ENCODE assay signal across 19 cellular contexts in genomic region chr9:69034071-69034470, GRCh38. TPM values are rescaled to one million over a fixed set of nuclear protein-coding genes. Genes with fewer than 3 reads are reported as not detected.
"Had no signal": no experiment of that assay in that cellular context is flagged by ENCODE, and none has a peak within 500 bp of the region (broad histone marks: within the 10 kb centered on the region; RNA-seq: fewer than 3 reads in every experiment).

No MANE protein-coding gene starts in this region.

- H3K9me3 Mint-ChIP-seq: memory B cell had no signal

- H3K27me3 Mint-ChIP-seq: activated CD8-positive, alpha-beta memory T cell treated with anti-CD3 and anti-CD28 coated beads, Interleukin-2, amount 10 ng/mL, durations not matched to agents 7 days and 5 days; memory B cell had no signal

- H3K4me3 ChIP-seq: heart right ventricle, left ventricle myocardium inferior, thyroid gland, uterus had no signal

- H3K79me2 ChIP-seq: parathyroid adenoma had no signal

- H3K4me3 Mint-ChIP-seq: activated CD8-positive, alpha-beta memory T cell treated with anti-CD3 and anti-CD28 coated beads, Interleukin-2, amount 10 ng/mL, durations not matched to agents 7 days and 5 days; activated naive CD8-positive, alpha-beta T cell treated with anti-CD3 and anti-CD28 coated beads, Interleukin-2, amount 10 ng/mL, durations not matched to agents 7 days and 5 days had no signal

- H3K9me3 ChIP-seq: thyroid gland, uterus had no signal

- H2AFZ ChIP-seq: parathyroid adenoma had no signal

- H3K27ac Mint-ChIP-seq: activated CD8-positive, alpha-beta memory T cell treated with anti-CD3 and anti-CD28 coated beads, Interleukin-2, amount 10 ng/mL, durations not matched to agents 7 days and 5 days; activated naive CD8-positive, alpha-beta T cell treated with anti-CD3 and anti-CD28 coated beads, Interleukin-2, amount 10 ng/mL, durations not matched to agents 7 days and 5 days; memory B cell had no signal

- H3K27me3 ChIP-seq: heart right ventricle, thyroid gland, uterus had no signal

- H3K27ac ChIP-seq: heart right ventricle, left ventricle myocardium inferior, parathyroid adenoma, thyroid gland, uterus had no signal

- ATAC-seq: activated CD4-positive, CD25-positive, alpha-beta regulatory T cell treated with anti-CD3 and anti-CD28 coated beads, Interleukin-2, amount 50 U/mL, for 24 hours; activated CD8-positive, alpha-beta memory T cell treated with anti-CD3 and anti-CD28 coated beads, Interleukin-2, amount 10 ng/mL, durations not matched to agents 7 days and 5 days; activated T-cell treated with anti-CD3 and anti-CD28 coated beads, Interleukin-2, amount 50 U/mL, for 4 hours; heart right ventricle had no signal

- FAIRE-seq: colon, endothelial cell of umbilical vein, small intestine had no signal

- H3K4me1 ChIP-seq: parathyroid adenoma, uterus had no signal

- H3K36me3 ChIP-seq: heart right ventricle, left ventricle myocardium inferior, thyroid gland, uterus had no signal

- H3K36me3 Mint-ChIP-seq: memory B cell had no signal

- H3K9ac ChIP-seq: parathyroid adenoma had no signal

- DNase-seq: activated CD4-positive, alpha-beta T cell treated with anti-CD3 and anti-CD28 coated beads, Interleukin-2, amount 50 U/mL, for 4 hours; activated CD8-positive, alpha-beta memory T cell treated with anti-CD3 and anti-CD28 coated beads, Interleukin-2, amount 10 ng/mL, durations not matched to agents 7 days and 5 days; activated gamma-delta T cell; activated naive CD8-positive, alpha-beta T cell treated with anti-CD3 and anti-CD28 coated beads, Interleukin-2, amount 10 ng/mL, durations not matched to agents 7 days and 5 days; activated T-cell treated with anti-CD3 and anti-CD28 coated beads, Interleukin-2, amount 50 U/mL, for 4 hours; anterior cingulate cortex; foreskin melanocyte; heart right ventricle; left ventricle myocardium inferior; retina; small intestine; T-helper 2 cell; thyroid gland; uterus had no signal

RNA-seq across cellular contexts. Expression of gene PRKACG, which starts 20.2 kb away (rescaled TPM):
- total RNA-seq: activated CD8-positive, alpha-beta memory T cell treated with anti-CD3 and anti-CD28 coated beads, Interleukin-2, amount 10 ng/mL, durations not matched to agents 7 days and 5 days; activated naive CD8-positive, alpha-beta T cell treated with anti-CD3 and anti-CD28 coated beads, Interleukin-2, amount 10 ng/mL, durations not matched to agents 7 days and 5 days; activated T-cell treated with anti-CD3 and anti-CD28 coated beads, Interleukin-2, amount 50 U/mL, for 4 hours; endothelial cell of umbilical vein; heart right ventricle; left ventricle myocardium inferior; thyroid gland; uterus had no signal
